11 cellular contexts compared by ENCODE assay signal in genomic region chr22:36453855-36454378, GRCh38. TPM values are rescaled to one million over a fixed set of nuclear protein-coding genes. Genes with fewer than 3 reads are reported as not detected.
DNase-seq lines count a peak whose midpoint lies in the region; ATAC-seq and TF ChIP-seq lines count a peak whose summit lies in the region.
"Had no signal": no experiment of that assay in that cellular context is flagged by ENCODE, and none has a peak within 500 bp of the region (broad histone marks: within the 10 kb centered on the region; RNA-seq: fewer than 3 reads in every experiment).

No MANE protein-coding gene starts in this region.

- H3K4me3 ChIP-seq in Loucy (ENCODE audit: low read length, poor library complexity, severe bottlenecking) (peak overlapping the region; percentile 84), lower lobe of right lung (peak overlapping the region; percentile 59), stomach smooth muscle (ENCODE audit: low read length in 2 of 2) (peak overlapping the region in 1 of 2 donors; percentile 44)

- no peak overlapping the region for H2AFZ ChIP-seq in Loucy (ENCODE audit: low read length)

- peak overlapping the region; percentile 83 for H3K4me2 ChIP-seq in Loucy (ENCODE audit: low read depth, low read length, poor library complexity, severe bottlenecking)

- peak overlapping the region; percentile 92 for H3K27ac ChIP-seq in lower lobe of right lung
- H3K27ac ChIP-seq in stomach smooth muscle (ENCODE audit: low read length), result peak overlapping the region; percentile 100

- no peak for ATAC-seq in activated T-cell treated with anti-CD3 and anti-CD28 coated beads, Interleukin-2, amount 50 U/mL, for 4 hours
- no peak for ATAC-seq in lower lobe of right lung
- ATAC-seq in HG03135 (IDR thresholded peaks at IDR 0.05; ENCODE audit: unreplicated experiment), result no peak
- ATAC-seq in HG02571 (IDR thresholded peaks at IDR 0.05; ENCODE audit: unreplicated experiment), result no peak

- no peaks in the 10 kb centered on the region for H3K9me3 Mint-ChIP-seq in activated T-cell treated with anti-CD3 and anti-CD28 coated beads, Interleukin-2, amount 50 U/mL, for 4 hours

- no peaks in the 10 kb centered on the region for H4K20me1 ChIP-seq in Loucy (ENCODE audit: insufficient read depth, low read length, poor library complexity, severe bottlenecking)

- H3K27me3 Mint-ChIP-seq in activated T-cell treated with anti-CD3 and anti-CD28 coated beads, Interleukin-2, amount 50 U/mL, for 4 hours (ENCODE audit: low read depth), result no peaks in the 10 kb centered on the region

- peaks cover 10% of the 10 kb centered on the region for H3F3A ChIP-seq in Loucy (ENCODE audit: low read depth)

- H3K9me2 ChIP-seq in Loucy (replicated peaks; ENCODE audit: low read depth, low read length), result no peaks in the 10 kb centered on the region

- H3K79me2 ChIP-seq in Loucy (ENCODE audit: insufficient read depth, low read length), result peaks cover 12% of the 10 kb centered on the region

- intact Hi-C loops in lower lobe of right lung (cut with DNase I), result no loop called here

- H3K36me3 ChIP-seq in Loucy (ENCODE audit: insufficient read depth, low read length), result no peaks in the 10 kb centered on the region
- no peaks in the 10 kb centered on the region for H3K36me3 ChIP-seq in lower lobe of right lung
- no peaks in the 10 kb centered on the region for H3K36me3 ChIP-seq in stomach smooth muscle (ENCODE audit: control insufficient read depth in 2 of 2, insufficient read depth in 2 of 2, low read length in 2 of 2)

- TF ChIP-seq CTCF in Loucy (conservative IDR thresholded peaks at IDR 0.05; ENCODE audit: low read length) (no peak), lower lobe of right lung (IDR thresholded peaks at IDR 0.05) (no peak)

- DNase-seq in activated T-cell treated with anti-CD3 and anti-CD28 coated beads, Interleukin-2, amount 50 U/mL, for 4 hours, result no peak
- DNase-seq in lower lobe of right lung (no peak), HK-2 (ENCODE audit: unreplicated experiment) (no peak)
- DNase-seq: effector CD8-positive, alpha-beta T cell; islet precursor cell; NCI-H2029 treated with DMSO at 0.1 percent for 48 hours; SHP77 had no signal

- peak overlapping the region; percentile 73 for H3K4me3 Mint-ChIP-seq in activated T-cell treated with anti-CD3 and anti-CD28 coated beads, Interleukin-2, amount 50 U/mL, for 4 hours

- no peaks in the 10 kb centered on the region for H3K27me3 ChIP-seq in Loucy (ENCODE audit: insufficient read depth, low read length, poor library complexity, severe bottlenecking)
- no peaks in the 10 kb centered on the region for H3K27me3 ChIP-seq in lower lobe of right lung (ENCODE audit: low read depth)
- no peaks in the 10 kb centered on the region for H3K27me3 ChIP-seq in stomach smooth muscle (ENCODE audit: control insufficient read depth in 1 of 2, insufficient read depth in 2 of 2, low read length in 2 of 2)

- H3K9ac ChIP-seq in Loucy (ENCODE audit: low read depth, low read length, poor library complexity, severe bottlenecking) (peak overlapping the region; percentile 86), stomach smooth muscle (ENCODE audit: low read length in 2 of 2) (peak overlapping the region in 1 of 2 donors; percentile 29)

- H3K9me3 ChIP-seq in Loucy (ENCODE audit: insufficient read depth, low read depth, low read length) (no peaks in the 10 kb centered on the region), lower lobe of right lung (no peaks in the 10 kb centered on the region), stomach smooth muscle (ENCODE audit: control insufficient read depth in 2 of 2, low read length in 2 of 2) (no peaks in the 10 kb centered on the region)

- H3K4me1 ChIP-seq in Loucy (ENCODE audit: insufficient read depth, low read length, poor library complexity, severe bottlenecking) (peaks cover 70% of the 10 kb centered on the region), lower lobe of right lung (peaks cover 81% of the 10 kb centered on the region), stomach smooth muscle (ENCODE audit: control insufficient read depth, insufficient read depth, low read length) (peaks cover 54% of the 10 kb centered on the region)

- no peaks in the 10 kb centered on the region for H3K36me3 Mint-ChIP-seq in activated T-cell treated with anti-CD3 and anti-CD28 coated beads, Interleukin-2, amount 50 U/mL, for 4 hours (ENCODE audit: insufficient read depth)

- H3K4me1 Mint-ChIP-seq in activated T-cell treated with anti-CD3 and anti-CD28 coated beads, Interleukin-2, amount 50 U/mL, for 4 hours (ENCODE audit: low read depth), result peaks cover 49% of the 10 kb centered on the region

RNA-seq across cellular contexts. Expression of gene TXN2, which starts 27.5 kb away (rescaled TPM):
- total RNA-seq in activated T-cell treated with anti-CD3 and anti-CD28 coated beads, Interleukin-2, amount 50 U/mL, for 4 hours, result 100 to 1,000 TPM; 108 to 114 (median 113) TPM
- 56.4 TPM for total RNA-seq in lower lobe of right lung

RNA-seq across cellular contexts. Expression of gene FOXRED2, which starts 52.9 kb away (rescaled TPM):
- total RNA-seq in activated T-cell treated with anti-CD3 and anti-CD28 coated beads, Interleukin-2, amount 50 U/mL, for 4 hours, result 10 to 100 TPM; 28.0 to 38.0 (median 36.5) TPM
- 13.2 TPM for total RNA-seq in lower lobe of right lung
